ENCODE assay signal across 25 cellular contexts in genomic region chr11:66239998-66240780, GRCh38. TPM values are rescaled to one million over a fixed set of nuclear protein-coding genes. Genes with fewer than 3 reads are reported as not detected.
DNase-seq lines count a peak whose midpoint lies in the region; ATAC-seq and TF ChIP-seq lines count a peak whose summit lies in the region.
"Had no signal": no experiment of that assay in that cellular context is flagged by ENCODE, and none has a peak within 500 bp of the region (broad histone marks: within the 10 kb centered on the region; RNA-seq: fewer than 3 reads in every experiment).

No MANE protein-coding gene starts in this region.

- no peaks in the 10 kb centered on the region for H3K4me1 Mint-ChIP-seq in activated CD4-positive, alpha-beta memory T cell treated with anti-CD3 and anti-CD28 coated beads, Interleukin-2, amount 10 ng/mL, durations not matched to agents 7 days and 5 days
- H3K4me1 Mint-ChIP-seq in activated CD4-positive, alpha-beta memory T cell treated with anti-CD3 and anti-CD28 coated beads for 36 hours (ENCODE audit: low read depth), result no peaks in the 10 kb centered on the region
- H3K4me1 Mint-ChIP-seq in WTC11, result no peaks in the 10 kb centered on the region

- H3K23ac ChIP-seq in trophoblast cell (ENCODE audit: low read length), result no peak overlapping the region

- peak; percentile 27 for ATAC-seq in WTC11
- ATAC-seq: pancreas, right lobe of liver had no signal

- peaks cover 10% of the 10 kb centered on the region for H3K36me3 ChIP-seq in Karpas-422 (ENCODE audit: insufficient read depth, low read length)
- H3K36me3 ChIP-seq in trophoblast cell (ENCODE audit: control insufficient read depth in 1 of 2, insufficient read depth in 2 of 2, low read length in 2 of 2), result peaks cover 70 to 89% of the 10 kb centered on the region in 2 experiments

- CTCF ChIA-PET in activated CD4-positive, alpha-beta memory T cell treated with anti-CD3 and anti-CD28 coated beads, Interleukin-2, amount 10 ng/mL, durations not matched to agents 7 days and 5 days (lab: Charles Lee), result interaction anchor here (1.0 to 1.8 kb wide), 2 partner anchors 18 to 146 kb away, joined by 4 to 5 read pairs; no protein-coding TSS in a partner anchor
- CTCF ChIA-PET in activated CD4-positive, alpha-beta memory T cell treated with anti-CD3 and anti-CD28 coated beads for 36 hours (lab: Charles Lee), result interaction anchor here (1.6 to 2.0 kb wide), 2 partner anchors 17 to 18 kb away, joined by 3 to 6 read pairs; no protein-coding TSS in a partner anchor
- CTCF ChIA-PET in WTC11 (lab: Charles Lee), result interaction anchor here (1.1 to 1.7 kb wide), 4 partner anchors 17 to 42 kb away, joined by 3 to 10 read pairs (median 4); no protein-coding TSS in a partner anchor

- H3K9me3 ChIP-seq in Karpas-422 (ENCODE audit: low read length) (no peaks in the 10 kb centered on the region), trophoblast cell (ENCODE audit: insufficient read depth, low read depth, low read length) (peaks cover 2% of the 10 kb centered on the region)
- H3K9me3 ChIP-seq: esophagus muscularis mucosa, pancreas, right lobe of liver, thoracic aorta had no signal

- H2AFZ ChIP-seq in Karpas-422 (ENCODE audit: low read length) (no peak overlapping the region), trophoblast cell (ENCODE audit: insufficient read depth, low read length, poor library complexity) (no peak overlapping the region)

- H3K79me2 ChIP-seq in Karpas-422 (ENCODE audit: low read length) (no peaks in the 10 kb centered on the region), trophoblast cell (ENCODE audit: control insufficient read depth, insufficient read depth, low read length, poor library complexity) (no peaks in the 10 kb centered on the region)

- no peak for DNase-seq in activated CD4-positive, alpha-beta memory T cell treated with anti-CD3 and anti-CD28 coated beads, Interleukin-2, amount 10 ng/mL, durations not matched to agents 7 days and 5 days
- DNase-seq in activated CD4-positive, alpha-beta memory T cell treated with anti-CD3 and anti-CD28 coated beads for 36 hours, result no peak
- DNase-seq in Karpas-422 (no peak), WTC11 (ENCODE audit: low spot score) (no peak), trophoblast cell (no peak), HuH-7.5 (ENCODE audit: low spot score) (no peak), islet precursor cell (no peak)
- no peak for DNase-seq in stimulated activated CD4-positive, alpha-beta T cell treated with anti-CD3 and anti-CD28 coated beads, Interleukin-15, amount 100 ng/mL, for 24 hours
- DNase-seq: activated CD4-positive, alpha-beta T cell treated with anti-CD3 and anti-CD28 coated beads, Interleukin-2, amount 50 U/mL, for 1 hour; activated naive CD4-positive, alpha-beta T cell treated with Interleukin-2 at 50 U/mL for 16 hours; activated T-cell treated with anti-CD3 and anti-CD28 coated beads for 4 hours; aorta; DMS 273 treated with DMSO at 0.1 percent for 48 hours; GDM1; kidney glomerular epithelial cell; mammary epithelial cell; NCI-H1417 treated with DMSO at 0.1 percent for 48 hours; NCI-H510A; NK-92 treated with Interleukin-12 subunit alpha and Interleukin-12 subunit beta, amount 100 ng/mL, for 24 hours; pancreas; right lobe of liver; RPMI8226 had no signal

- peak overlapping the region; percentile 86 for H3K27ac ChIP-seq in Karpas-422 (ENCODE audit: low read length)
- H3K27ac ChIP-seq in trophoblast cell (ENCODE audit: low read depth, low read length), result no peak overlapping the region
- H3K27ac ChIP-seq: esophagus muscularis mucosa, KMS-11, pancreas, right lobe of liver, thoracic aorta had no signal

- WGBS in trophoblast cell (ENCODE audit: extremely low coverage, insufficient coverage, insufficient read length), result no CpG with 5 or more reads among the region's 25 CpGs

- H3K9me2 ChIP-seq in Karpas-422 (replicated peaks; ENCODE audit: insufficient read depth, low read length), result no peaks in the 10 kb centered on the region

- TF ChIP-seq CTCF in WTC11 (IDR thresholded peaks at IDR 0.05), result no peak

- no peak overlapping the region for H4K91ac ChIP-seq in trophoblast cell (ENCODE audit: low read depth, low read length)

- H3K4me3 Mint-ChIP-seq in activated CD4-positive, alpha-beta memory T cell treated with anti-CD3 and anti-CD28 coated beads, Interleukin-2, amount 10 ng/mL, durations not matched to agents 7 days and 5 days, result no peak overlapping the region
- no peak overlapping the region for H3K4me3 Mint-ChIP-seq in activated CD4-positive, alpha-beta memory T cell treated with anti-CD3 and anti-CD28 coated beads for 36 hours
- no peak overlapping the region for H3K4me3 Mint-ChIP-seq in WTC11

- peak overlapping the region; percentile 6 for H3K4me2 ChIP-seq in Karpas-422 (ENCODE audit: low read depth, low read length, poor library complexity, severe bottlenecking)
- no peak overlapping the region for H3K4me2 ChIP-seq in trophoblast cell (ENCODE audit: low read length)
- H3K4me2 ChIP-seq: KMS-11 had no signal

- no peak overlapping the region for H2BK12ac ChIP-seq in trophoblast cell (ENCODE audit: low read length)

- H4K8ac ChIP-seq in trophoblast cell (ENCODE audit: low read depth, low read length), result no peak overlapping the region

- H3K27me3 Mint-ChIP-seq in activated CD4-positive, alpha-beta memory T cell treated with anti-CD3 and anti-CD28 coated beads, Interleukin-2, amount 10 ng/mL, durations not matched to agents 7 days and 5 days, result no peaks in the 10 kb centered on the region
- no peaks in the 10 kb centered on the region for H3K27me3 Mint-ChIP-seq in activated CD4-positive, alpha-beta memory T cell treated with anti-CD3 and anti-CD28 coated beads for 36 hours
- H3K27me3 Mint-ChIP-seq in WTC11 (ENCODE audit: low read depth), result no peaks in the 10 kb centered on the region

- no peak overlapping the region for H3K9ac ChIP-seq in Karpas-422 (ENCODE audit: low read length)
- H3K9ac ChIP-seq in trophoblast cell (ENCODE audit: low read length), result peak overlapping the region; percentile 53
- H3K9ac ChIP-seq: KMS-11 had no signal

- POLR2A ChIA-PET in activated CD4-positive, alpha-beta memory T cell treated with anti-CD3 and anti-CD28 coated beads, Interleukin-2, amount 10 ng/mL, durations not matched to agents 7 days and 5 days (lab: Charles Lee), result no interaction called here
- POLR2A ChIA-PET in activated CD4-positive, alpha-beta memory T cell treated with anti-CD3 and anti-CD28 coated beads for 36 hours (lab: Charles Lee), result no interaction called here
- POLR2A ChIA-PET in WTC11 (lab: Charles Lee), result no interaction called here

- no peaks in the 10 kb centered on the region for H4K20me1 ChIP-seq in Karpas-422 (ENCODE audit: insufficient read depth, low read depth, low read length)

- peaks cover 51% of the 10 kb centered on the region for H3K4me1 ChIP-seq in Karpas-422 (ENCODE audit: low read length)
- H3K4me1 ChIP-seq in trophoblast cell (ENCODE audit: control insufficient read depth in 1 of 2, insufficient read depth in 2 of 2, low read length in 2 of 2), result no peaks in the 10 kb centered on the region
- H3K4me1 ChIP-seq: esophagus muscularis mucosa, pancreas, right lobe of liver had no signal

- no peak overlapping the region for H4K12ac ChIP-seq in trophoblast cell (ENCODE audit: low read depth, low read length)

- peaks cover 22% of the 10 kb centered on the region for H3K36me3 Mint-ChIP-seq in activated CD4-positive, alpha-beta memory T cell treated with anti-CD3 and anti-CD28 coated beads, Interleukin-2, amount 10 ng/mL, durations not matched to agents 7 days and 5 days (ENCODE audit: low read depth)
- H3K36me3 Mint-ChIP-seq in activated CD4-positive, alpha-beta memory T cell treated with anti-CD3 and anti-CD28 coated beads for 36 hours, result peaks cover 36% of the 10 kb centered on the region
- peaks cover 2% of the 10 kb centered on the region; the same call in 1 of the 2 replicates for H3K36me3 Mint-ChIP-seq in WTC11

- H3K14ac ChIP-seq in trophoblast cell (ENCODE audit: low read length), result no peak overlapping the region

- H3K18ac ChIP-seq in trophoblast cell (ENCODE audit: low read length), result no peak overlapping the region

- intact Hi-C loops in activated CD4-positive, alpha-beta memory T cell treated with anti-CD3 and anti-CD28 coated beads for 36 hours (cut with micrococcal nuclease), result no loop called here

- no peak overlapping the region for H2AK5ac ChIP-seq in trophoblast cell (ENCODE audit: low read length)

- H3K79me1 ChIP-seq in trophoblast cell (ENCODE audit: low read length), result no peaks in the 10 kb centered on the region

- no peak overlapping the region for H2BK120ac ChIP-seq in trophoblast cell (ENCODE audit: insufficient read depth, low read length, poor library complexity)

- no peak overlapping the region for H3K4ac ChIP-seq in trophoblast cell (ENCODE audit: low read depth, low read length)

- H3K27me3 ChIP-seq in Karpas-422 (ENCODE audit: low read length) (no peaks in the 10 kb centered on the region), trophoblast cell (ENCODE audit: insufficient read depth, low read length) (no peaks in the 10 kb centered on the region)
- H3K27me3 ChIP-seq: esophagus muscularis mucosa, pancreas, right lobe of liver had no signal

- H3K4me3 ChIP-seq in Karpas-422 (ENCODE audit: low read length) (no peak overlapping the region), trophoblast cell (ENCODE audit: low read depth, low read length) (no peak overlapping the region)
- H3K4me3 ChIP-seq: esophagus muscularis mucosa, pancreas, right lobe of liver, thoracic aorta had no signal

- peak overlapping the region; percentile 35 for H3K27ac Mint-ChIP-seq in activated CD4-positive, alpha-beta memory T cell treated with anti-CD3 and anti-CD28 coated beads, Interleukin-2, amount 10 ng/mL, durations not matched to agents 7 days and 5 days
- no peak overlapping the region for H3K27ac Mint-ChIP-seq in activated CD4-positive, alpha-beta memory T cell treated with anti-CD3 and anti-CD28 coated beads for 36 hours
- H3K27ac Mint-ChIP-seq in WTC11, result peak overlapping the region; percentile 25; the same call in 1 of the 2 replicates

- H2BK5ac ChIP-seq in trophoblast cell (ENCODE audit: low read depth, low read length, poor library complexity), result no peak overlapping the region

- H3K9me3 Mint-ChIP-seq in activated CD4-positive, alpha-beta memory T cell treated with anti-CD3 and anti-CD28 coated beads, Interleukin-2, amount 10 ng/mL, durations not matched to agents 7 days and 5 days, result no peaks in the 10 kb centered on the region
- H3K9me3 Mint-ChIP-seq in activated CD4-positive, alpha-beta memory T cell treated with anti-CD3 and anti-CD28 coated beads for 36 hours, result no peaks in the 10 kb centered on the region
- no peaks in the 10 kb centered on the region for H3K9me3 Mint-ChIP-seq in WTC11

RNA-seq across cellular contexts. Expression of gene KLC2, which starts 17.3 kb away (rescaled TPM):
- 10 to 100 TPM; 32.8 to 33.9 TPM for total RNA-seq in activated CD4-positive, alpha-beta memory T cell treated with anti-CD3 and anti-CD28 coated beads, Interleukin-2, amount 10 ng/mL, durations not matched to agents 7 days and 5 days
- total RNA-seq in activated CD4-positive, alpha-beta memory T cell treated with anti-CD3 and anti-CD28 coated beads for 36 hours, result 10 to 100 TPM; 40.5 to 44.8 TPM
- 12.9 and 18.5 TPM in 2 replicates for total RNA-seq in Karpas-422 (2014; rRNA removed; shearing (Covaris generic); ENCODE audit: low replicate concordance)
- 52.3 to 54.9 TPM (median 54.1 TPM) in 3 replicates for total RNA-seq in WTC11 (2021)
- 28.2 and 28.4 TPM in 2 replicates for polyA plus RNA-seq in trophoblast cell (2013)

RNA-seq across cellular contexts. Expression of gene RAB1B, which starts 28.2 kb away (rescaled TPM):
- total RNA-seq in activated CD4-positive, alpha-beta memory T cell treated with anti-CD3 and anti-CD28 coated beads, Interleukin-2, amount 10 ng/mL, durations not matched to agents 7 days and 5 days, result 100 to 1,000 TPM; 146 to 150 TPM
- 100 to 1,000 TPM; 118 to 124 TPM for total RNA-seq in activated CD4-positive, alpha-beta memory T cell treated with anti-CD3 and anti-CD28 coated beads for 36 hours
- total RNA-seq in Karpas-422 (2014; rRNA removed; shearing (Covaris generic); ENCODE audit: low replicate concordance), result 56.2 and 64.3 TPM in 2 replicates
- total RNA-seq in WTC11 (2021), result 125 to 134 TPM (median 130 TPM) in 3 replicates
- polyA plus RNA-seq in trophoblast cell (2013), result 160 and 162 TPM in 2 replicates

RNA-seq across cellular contexts. Expression of gene CNIH2, which starts 37.8 kb away (rescaled TPM):
- total RNA-seq in activated CD4-positive, alpha-beta memory T cell treated with anti-CD3 and anti-CD28 coated beads, Interleukin-2, amount 10 ng/mL, durations not matched to agents 7 days and 5 days, result 1 to 10 TPM; 1.9 to 2.1 TPM
- 1 to 10 TPM in 1 of 2 experiments, under 1 TPM in 1; 0.39 to 1.5 TPM for total RNA-seq in activated CD4-positive, alpha-beta memory T cell treated with anti-CD3 and anti-CD28 coated beads for 36 hours
- 0.34 and 6.6 TPM in 2 replicates for total RNA-seq in Karpas-422 (2014; rRNA removed; shearing (Covaris generic); ENCODE audit: low replicate concordance)
- 12.2 to 12.9 TPM (median 12.2 TPM) in 3 replicates for total RNA-seq in WTC11 (2021)
- 4.7 and 5.3 TPM in 2 replicates for polyA plus RNA-seq in trophoblast cell (2013)
- total RNA-seq: thoracic aorta had no signal

RNA-seq across cellular contexts. Expression of gene YIF1A, which starts 48.8 kb away (rescaled TPM):
- 10 to 100 TPM; 49.5 to 52.5 TPM for total RNA-seq in activated CD4-positive, alpha-beta memory T cell treated with anti-CD3 and anti-CD28 coated beads, Interleukin-2, amount 10 ng/mL, durations not matched to agents 7 days and 5 days
- 10 to 100 TPM; 63.1 to 65.8 TPM for total RNA-seq in activated CD4-positive, alpha-beta memory T cell treated with anti-CD3 and anti-CD28 coated beads for 36 hours
- total RNA-seq in Karpas-422 (2014; rRNA removed; shearing (Covaris generic); ENCODE audit: low replicate concordance), result 145 and 154 TPM in 2 replicates
- total RNA-seq in WTC11 (2021), result 86.0 to 86.9 TPM (median 86.4 TPM) in 3 replicates
- 225 and 238 TPM in 2 replicates for polyA plus RNA-seq in trophoblast cell (2013)

RNA-seq across cellular contexts. Expression of gene TMEM151A, which starts 51.5 kb away (rescaled TPM):
- not detected for total RNA-seq in activated CD4-positive, alpha-beta memory T cell treated with anti-CD3 and anti-CD28 coated beads, Interleukin-2, amount 10 ng/mL, durations not matched to agents 7 days and 5 days
- not detected for total RNA-seq in activated CD4-positive, alpha-beta memory T cell treated with anti-CD3 and anti-CD28 coated beads for 36 hours
- total RNA-seq in Karpas-422 (2014; rRNA removed; shearing (Covaris generic); ENCODE audit: low replicate concordance), result not detected in 2 replicates
- total RNA-seq in WTC11 (2021), result 2.2 to 2.3 TPM (median 2.3 TPM) in 3 replicates
- polyA plus RNA-seq in trophoblast cell (2013), result 0.10 and 0.12 TPM in 2 replicates
- polyA plus RNA-seq: aorta had no signal
